17 cellular contexts compared by ENCODE assay signal in the genomic region with DNA sequence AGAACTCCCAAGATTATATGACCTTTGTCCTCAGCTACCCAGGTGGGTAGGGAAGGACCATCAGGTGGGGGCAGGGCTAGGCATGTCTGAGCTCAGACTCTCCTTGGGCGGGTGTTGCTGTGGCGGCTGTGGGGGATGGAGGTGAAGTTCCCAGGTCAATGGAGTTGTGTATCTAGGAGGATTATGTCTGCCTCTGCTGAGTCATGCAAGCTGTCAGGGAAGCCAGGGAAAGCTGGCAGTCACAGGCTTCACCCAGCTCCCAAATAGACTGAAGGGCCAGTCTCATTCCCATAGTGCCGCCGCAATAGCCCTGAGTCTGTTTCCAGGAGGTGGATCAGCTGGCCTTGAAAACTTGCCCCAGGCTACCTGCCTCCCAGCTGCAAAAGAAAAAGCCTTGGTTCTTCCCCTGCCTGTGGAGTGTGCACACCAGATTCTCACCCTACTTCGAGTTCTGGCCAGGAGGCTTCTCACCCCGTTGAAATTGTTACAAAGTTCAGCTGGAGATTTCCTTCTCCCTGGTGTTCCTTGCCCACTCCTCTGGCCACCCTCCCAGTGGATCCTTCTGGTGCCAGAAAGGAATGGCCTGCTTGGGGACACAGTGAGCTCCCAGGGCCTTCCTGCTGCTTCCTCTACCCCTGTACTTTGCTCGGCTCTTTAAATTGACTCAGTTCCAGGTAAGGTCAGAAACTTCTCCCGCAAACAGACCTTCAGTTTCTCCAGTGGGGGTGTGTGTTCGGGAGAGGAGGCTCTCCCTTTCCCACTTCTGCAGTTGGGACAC.
DNase-seq lines count a peak whose midpoint lies in the region; ATAC-seq, FAIRE-seq and TF ChIP-seq lines count a peak whose summit lies in the region.
"Had no signal": no experiment of that assay in that cellular context is flagged by ENCODE, and none has a peak within 500 bp of the region (broad histone marks: within the 10 kb centered on the region; RNA-seq: fewer than 3 reads in every experiment).

No MANE protein-coding gene starts in this region.

- peak; percentile 86 for ATAC-seq in left colon
- ATAC-seq in GM18519 (IDR thresholded peaks at IDR 0.05; ENCODE audit: low FRiP score, unreplicated experiment), result no peak
- ATAC-seq: activated naive CD4-positive, alpha-beta T cell treated with anti-CD3 and anti-CD28 coated beads, Interleukin-2, amount 50 U/mL, for 72 hours; gastroesophageal sphincter; right cardiac atrium had no signal

- no peak for TF ChIP-seq CTCF in bronchial epithelial cell (IDR thresholded peaks at IDR 0.05; ENCODE audit: insufficient read depth, low read length, severe bottlenecking)

- peak; percentile 83 for FAIRE-seq in bronchial epithelial cell (lab: Jason Lieb, UNC)

- no peaks in the 10 kb centered on the region for H3K27me3 ChIP-seq in bronchial epithelial cell (ENCODE audit: control insufficient read depth, insufficient read depth, low read length)
- H3K27me3 ChIP-seq: gastroesophageal sphincter, suprapubic skin had no signal

- DNase-seq in Caki2 (ENCODE audit: low read depth) (peak; percentile 4), NCI-H226 (peak; percentile 28), bronchial epithelial cell (ENCODE audit: low read depth) (peak; percentile 76), left colon (peak; percentile 33 to 43), C1 segment of cervical spinal cord (lab: John Stamatoyannopoulos, UW) (no peak), activated gamma-delta T cell treated with Interleukin-2 at 50 U/mL for 16 hours (no peak)
- no peak for DNase-seq in stimulated activated CD4-positive, alpha-beta T cell treated with anti-CD3 and anti-CD28 coated beads, Interleukin-12 subunit alpha, Interleukin-12 subunit beta, amount 100 ng/mL, for 4 hours
- DNase-seq: activated CD4-positive, alpha-beta T cell treated with anti-CD3 and anti-CD28 coated beads for 48 hours; activated T-cell treated with anti-CD3 and anti-CD28 coated beads for 4 hours; effector memory CD4-positive, alpha-beta T cell; right cardiac atrium; SHP77 treated with DMSO at 0.1 percent for 48 hours; stimulated activated CD4-positive, alpha-beta T cell treated with anti-CD3 and anti-CD28 coated beads, Interleukin-1b, Interleukin-23, amount 100 ng/mL, for 48 hours had no signal

- intact Hi-C loops in left colon (cut with DNase I, micrococcal nuclease), result no loop called here

- in situ Hi-C loops in Caki2 (cut with HindIII; ENCODE audit: low pct_unique_long_range_greater_than_20kb, low sequenced_read_pairs), result no loop called here

- no peaks in the 10 kb centered on the region for H3K36me3 ChIP-seq in bronchial epithelial cell (ENCODE audit: control insufficient read depth, insufficient read depth, low read length)
- H3K36me3 ChIP-seq: gastroesophageal sphincter, suprapubic skin had no signal

- no peak overlapping the region for H3K4me3 ChIP-seq in bronchial epithelial cell (ENCODE audit: low read depth, low read length)
- H3K4me3 ChIP-seq: gastroesophageal sphincter, suprapubic skin had no signal

Comparison
In these comparisons a context has a peak if more than half of its experiments do, and no peak if none do; other contexts are left out.
1. DNase-seq: peak in Caki2 (single experiment), NCI-H226 (single experiment), bronchial epithelial cell (single experiment) and left colon (2 of 2); none in stimulated activated CD4-positive, alpha-beta T cell treated with anti-CD3 and anti-CD28 coated beads, Interleukin-12 subunit alpha, Interleukin-12 subunit beta, amount 100 ng/mL, for 4 hours (single experiment), C1 segment of cervical spinal cord (0 of 14) and activated gamma-delta T cell treated with Interleukin-2 at 50 U/mL for 16 hours (single experiment).